ENCODE assay signal across 8 cellular contexts in genomic region chr6:119633461-119633860, GRCh38.
"Had no signal": no experiment of that assay in that cellular context is flagged by ENCODE, and none has a peak within 500 bp of the region (broad histone marks: within the 10 kb centered on the region; RNA-seq: fewer than 3 reads in every experiment).

No MANE protein-coding gene starts in this region.

- H3K4me2 ChIP-seq: GM23338 had no signal

- H3K4me3 ChIP-seq: GM23338 had no signal

- H3K27ac ChIP-seq: HL-60 had no signal

- H2AFZ ChIP-seq: GM23338 had no signal

- ATAC-seq: GM23338, HepG2 had no signal

- DNase-seq: H9, HCEC 1CT, KG1 had no signal

- FAIRE-seq: H1, H54, HepG2 had no signal
